1 cellular context compared by ENCODE assay signal in the genomic region with DNA sequence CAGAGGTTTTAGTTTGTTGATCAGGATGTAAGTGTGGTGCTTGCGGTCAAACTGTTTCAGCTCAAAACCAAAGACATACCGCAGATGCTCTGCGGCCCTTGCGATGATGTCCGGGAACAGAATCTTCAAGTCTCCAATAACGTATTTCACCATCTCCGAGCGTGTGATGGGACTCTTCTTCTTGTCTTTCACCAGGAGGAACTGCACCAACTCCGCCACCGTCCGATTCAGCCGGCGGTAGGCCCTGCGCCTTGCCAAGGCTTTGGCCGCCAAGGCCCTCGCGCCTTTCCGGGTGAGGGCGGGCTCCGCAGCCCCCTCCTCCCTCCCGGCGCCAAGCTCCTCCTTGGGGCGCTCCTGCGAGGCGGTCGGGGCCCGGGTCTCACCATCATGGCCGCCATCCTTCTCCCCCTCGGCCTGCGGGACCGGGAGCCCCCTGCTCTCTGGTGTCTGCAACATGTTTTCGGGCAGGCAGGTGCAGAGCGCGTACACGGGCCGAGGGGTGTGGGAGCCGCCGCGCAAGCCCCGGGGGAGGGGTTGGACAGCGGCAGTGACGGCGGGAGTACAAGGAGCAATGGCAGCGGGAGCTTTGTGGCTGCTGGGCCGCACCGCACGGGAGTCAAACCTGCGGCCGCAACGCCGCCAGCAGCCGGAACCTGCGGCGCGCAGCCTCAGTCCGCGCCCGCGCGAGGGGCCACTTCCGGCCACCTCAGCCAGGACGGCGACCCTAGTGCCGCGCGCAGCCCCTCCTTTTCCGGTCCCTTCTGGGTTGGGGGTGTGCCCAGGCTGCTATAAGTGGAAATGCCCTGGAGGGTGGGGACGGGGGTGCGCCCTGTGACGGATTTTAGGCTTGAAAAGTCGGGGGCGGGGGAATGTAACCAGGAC.
TF ChIP-seq lines count a peak whose summit lies in the region.

A gene with protein sequence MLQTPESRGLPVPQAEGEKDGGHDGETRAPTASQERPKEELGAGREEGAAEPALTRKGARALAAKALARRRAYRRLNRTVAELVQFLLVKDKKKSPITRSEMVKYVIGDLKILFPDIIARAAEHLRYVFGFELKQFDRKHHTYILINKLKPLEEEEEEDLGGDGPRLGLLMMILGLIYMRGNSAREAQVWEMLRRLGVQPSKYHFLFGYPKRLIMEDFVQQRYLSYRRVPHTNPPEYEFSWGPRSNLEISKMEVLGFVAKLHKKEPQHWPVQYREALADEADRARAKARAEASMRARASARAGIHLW (minus strand): TSS at position 699 of the 882 bp plus-strand sequence. CDS start 243 bp downstream, at position 456.

TF ChIP-seq in HepG2, 621 proteins besides CTCF, POLR2A, EP300 and RAD21 (continued from another document and continues in another):
- TF ChIP-seq, protein P1, sequence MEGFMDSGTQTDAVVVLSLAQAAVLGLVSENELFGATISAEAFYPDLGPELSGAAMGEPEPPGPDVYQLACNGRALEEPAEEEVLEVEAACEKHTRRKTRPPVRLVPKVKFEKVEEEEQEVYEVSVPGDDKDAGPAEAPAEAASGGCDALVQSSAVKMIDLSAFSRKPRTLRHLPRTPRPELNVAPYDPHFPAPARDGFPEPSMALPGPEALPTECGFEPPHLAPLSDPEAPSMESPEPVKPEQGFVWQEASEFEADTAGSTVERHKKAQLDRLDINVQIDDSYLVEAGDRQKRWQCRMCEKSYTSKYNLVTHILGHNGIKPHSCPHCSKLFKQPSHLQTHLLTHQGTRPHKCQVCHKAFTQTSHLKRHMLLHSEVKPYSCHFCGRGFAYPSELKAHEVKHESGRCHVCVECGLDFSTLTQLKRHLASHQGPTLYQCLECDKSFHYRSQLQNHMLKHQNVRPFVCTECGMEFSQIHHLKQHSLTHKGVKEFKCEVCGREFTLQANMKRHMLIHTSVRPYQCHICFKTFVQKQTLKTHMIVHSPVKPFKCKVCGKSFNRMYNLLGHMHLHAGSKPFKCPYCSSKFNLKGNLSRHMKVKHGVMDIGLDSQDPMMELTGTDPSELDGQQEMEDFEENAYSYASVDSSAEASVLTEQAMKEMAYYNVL (CRISPR knock-in tag; IDR thresholded peaks at IDR 0.05; ENCODE audit: borderline replicate concordance), result no peak
- TF ChIP-seq ZNF484 (CRISPR knock-in tag; IDR thresholded peaks at IDR 0.05; ENCODE audit: borderline replicate concordance, low read depth) (no peak), SP140L (CRISPR knock-in tag; IDR thresholded peaks at IDR 0.05; ENCODE audit: borderline replicate concordance) (0 out of 2 replicates have a peak, but pooled peaks have one; percentile 2), PHB2 (IDR thresholded peaks at IDR 0.05; ENCODE audit: partially characterized antibody) (no peak), ZNF674 (CRISPR knock-in tag; IDR thresholded peaks at IDR 0.05; ENCODE audit: low read depth) (no peak), ZNF569 (CRISPR knock-in tag; IDR thresholded peaks at IDR 0.05; ENCODE audit: borderline replicate concordance) (no peak), ZFX (CRISPR knock-in tag; IDR thresholded peaks at IDR 0.05; ENCODE audit: low read depth) (peak; percentile 99), ZBTB7A (CRISPR knock-in tag; IDR thresholded peaks at IDR 0.05) (peak; percentile 91), MXI1 (IDR thresholded peaks at IDR 0.05; ENCODE audit: borderline replicate concordance, low read depth, low read length) (no peak; the same call in 2 of the 3 replicates), SIN3B (IDR thresholded peaks at IDR 0.05; ENCODE audit: low read length) (no peak), ELF1 (CRISPR knock-in tag; IDR thresholded peaks at IDR 0.05) (peak; percentile 51), NFIB (CRISPR knock-in tag; IDR thresholded peaks at IDR 0.05; ENCODE audit: borderline replicate concordance) (no peak), SNAI1 (CRISPR knock-in tag; IDR thresholded peaks at IDR 0.05; ENCODE audit: borderline replicate concordance) (no peak; the same call in 1 of the 2 replicates), ZNF615 (CRISPR knock-in tag; IDR thresholded peaks at IDR 0.05; ENCODE audit: borderline replicate concordance) (peak; percentile 87; the same call in 1 of the 2 replicates), ZNF3 (CRISPR knock-in tag; IDR thresholded peaks at IDR 0.05) (no peak), ZNF567 (CRISPR knock-in tag; IDR thresholded peaks at IDR 0.05; ENCODE audit: borderline replicate concordance) (peak; percentile 90; the same call in 1 of the 2 replicates), ZNF556 (CRISPR knock-in tag; IDR thresholded peaks at IDR 0.05; ENCODE audit: borderline replicate concordance) (no peak), PAF1 (CRISPR knock-in tag; IDR thresholded peaks at IDR 0.05) (no peak), ZNF232 (CRISPR knock-in tag; IDR thresholded peaks at IDR 0.05; ENCODE audit: borderline replicate concordance) (no peak; the same call in 1 of the 2 replicates), RAD51 (IDR thresholded peaks at IDR 0.05; ENCODE audit: borderline replicate concordance) (no peak), MAFF (IDR thresholded peaks at IDR 0.05; ENCODE audit: low read depth, low read length) (no peak), SMAD3 (CRISPR knock-in tag; IDR thresholded peaks at IDR 0.05) (0 out of 2 replicates have a peak, but pooled peaks have one; percentile 35), SATB2 (CRISPR knock-in tag; IDR thresholded peaks at IDR 0.05) (no peak), ZNF30 (CRISPR knock-in tag; IDR thresholded peaks at IDR 0.05) (no peak), TAF15 (IDR thresholded peaks at IDR 0.05; ENCODE audit: low read depth, low read length, poor library complexity, severe bottlenecking) (no peak), ZNF589 (CRISPR knock-in tag; conservative IDR thresholded peaks at IDR 0.05) (peak; percentile 78; the same call in 1 of the 2 replicates), ZNF564 (CRISPR knock-in tag; IDR thresholded peaks at IDR 0.05) (peak; percentile 77)
- TF ChIP-seq, protein P2, sequence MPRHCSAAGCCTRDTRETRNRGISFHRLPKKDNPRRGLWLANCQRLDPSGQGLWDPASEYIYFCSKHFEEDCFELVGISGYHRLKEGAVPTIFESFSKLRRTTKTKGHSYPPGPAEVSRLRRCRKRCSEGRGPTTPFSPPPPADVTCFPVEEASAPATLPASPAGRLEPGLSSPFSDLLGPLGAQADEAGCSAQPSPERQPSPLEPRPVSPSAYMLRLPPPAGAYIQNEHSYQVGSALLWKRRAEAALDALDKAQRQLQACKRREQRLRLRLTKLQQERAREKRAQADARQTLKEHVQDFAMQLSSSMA (CRISPR knock-in tag; IDR thresholded peaks at IDR 0.05), result peak; percentile 30
- TF ChIP-seq, protein P3, sequence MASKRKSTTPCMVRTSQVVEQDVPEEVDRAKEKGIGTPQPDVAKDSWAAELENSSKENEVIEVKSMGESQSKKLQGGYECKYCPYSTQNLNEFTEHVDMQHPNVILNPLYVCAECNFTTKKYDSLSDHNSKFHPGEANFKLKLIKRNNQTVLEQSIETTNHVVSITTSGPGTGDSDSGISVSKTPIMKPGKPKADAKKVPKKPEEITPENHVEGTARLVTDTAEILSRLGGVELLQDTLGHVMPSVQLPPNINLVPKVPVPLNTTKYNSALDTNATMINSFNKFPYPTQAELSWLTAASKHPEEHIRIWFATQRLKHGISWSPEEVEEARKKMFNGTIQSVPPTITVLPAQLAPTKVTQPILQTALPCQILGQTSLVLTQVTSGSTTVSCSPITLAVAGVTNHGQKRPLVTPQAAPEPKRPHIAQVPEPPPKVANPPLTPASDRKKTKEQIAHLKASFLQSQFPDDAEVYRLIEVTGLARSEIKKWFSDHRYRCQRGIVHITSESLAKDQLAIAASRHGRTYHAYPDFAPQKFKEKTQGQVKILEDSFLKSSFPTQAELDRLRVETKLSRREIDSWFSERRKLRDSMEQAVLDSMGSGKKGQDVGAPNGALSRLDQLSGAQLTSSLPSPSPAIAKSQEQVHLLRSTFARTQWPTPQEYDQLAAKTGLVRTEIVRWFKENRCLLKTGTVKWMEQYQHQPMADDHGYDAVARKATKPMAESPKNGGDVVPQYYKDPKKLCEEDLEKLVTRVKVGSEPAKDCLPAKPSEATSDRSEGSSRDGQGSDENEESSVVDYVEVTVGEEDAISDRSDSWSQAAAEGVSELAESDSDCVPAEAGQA (IDR thresholded peaks at IDR 0.05; ENCODE audit: low read depth), result no peak
- TF ChIP-seq, protein P3 (CRISPR knock-in tag; IDR thresholded peaks at IDR 0.05; ENCODE audit: borderline replicate concordance), result no peak; the same call in 1 of the 2 replicates
- TF ChIP-seq, protein P4, sequence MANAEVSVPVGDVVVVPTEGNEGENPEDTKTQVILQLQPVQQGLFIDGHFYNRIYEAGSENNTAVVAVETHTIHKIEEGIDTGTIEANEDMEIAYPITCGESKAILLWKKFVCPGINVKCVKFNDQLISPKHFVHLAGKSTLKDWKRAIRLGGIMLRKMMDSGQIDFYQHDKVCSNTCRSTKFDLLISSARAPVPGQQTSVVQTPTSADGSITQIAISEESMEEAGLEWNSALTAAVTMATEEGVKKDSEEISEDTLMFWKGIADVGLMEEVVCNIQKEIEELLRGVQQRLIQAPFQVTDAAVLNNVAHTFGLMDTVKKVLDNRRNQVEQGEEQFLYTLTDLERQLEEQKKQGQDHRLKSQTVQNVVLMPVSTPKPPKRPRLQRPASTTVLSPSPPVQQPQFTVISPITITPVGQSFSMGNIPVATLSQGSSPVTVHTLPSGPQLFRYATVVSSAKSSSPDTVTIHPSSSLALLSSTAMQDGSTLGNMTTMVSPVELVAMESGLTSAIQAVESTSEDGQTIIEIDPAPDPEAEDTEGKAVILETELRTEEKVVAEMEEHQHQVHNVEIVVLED (CRISPR knock-in tag; IDR thresholded peaks at IDR 0.05; ENCODE audit: borderline replicate concordance), result peak; percentile 81; the same call in 1 of the 2 replicates
- TF ChIP-seq, protein P5, sequence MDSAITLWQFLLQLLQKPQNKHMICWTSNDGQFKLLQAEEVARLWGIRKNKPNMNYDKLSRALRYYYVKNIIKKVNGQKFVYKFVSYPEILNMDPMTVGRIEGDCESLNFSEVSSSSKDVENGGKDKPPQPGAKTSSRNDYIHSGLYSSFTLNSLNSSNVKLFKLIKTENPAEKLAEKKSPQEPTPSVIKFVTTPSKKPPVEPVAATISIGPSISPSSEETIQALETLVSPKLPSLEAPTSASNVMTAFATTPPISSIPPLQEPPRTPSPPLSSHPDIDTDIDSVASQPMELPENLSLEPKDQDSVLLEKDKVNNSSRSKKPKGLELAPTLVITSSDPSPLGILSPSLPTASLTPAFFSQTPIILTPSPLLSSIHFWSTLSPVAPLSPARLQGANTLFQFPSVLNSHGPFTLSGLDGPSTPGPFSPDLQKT (CRISPR knock-in tag; IDR thresholded peaks at IDR 0.05; ENCODE audit: borderline replicate concordance), result no peak
- TF ChIP-seq, protein P6, sequence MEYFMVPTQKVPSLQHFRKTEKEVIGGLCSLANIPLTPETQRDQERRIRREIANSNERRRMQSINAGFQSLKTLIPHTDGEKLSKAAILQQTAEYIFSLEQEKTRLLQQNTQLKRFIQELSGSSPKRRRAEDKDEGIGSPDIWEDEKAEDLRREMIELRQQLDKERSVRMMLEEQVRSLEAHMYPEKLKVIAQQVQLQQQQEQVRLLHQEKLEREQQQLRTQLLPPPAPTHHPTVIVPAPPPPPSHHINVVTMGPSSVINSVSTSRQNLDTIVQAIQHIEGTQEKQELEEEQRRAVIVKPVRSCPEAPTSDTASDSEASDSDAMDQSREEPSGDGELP (IDR thresholded peaks at IDR 0.05; ENCODE audit: borderline replicate concordance, low read depth), result peak; percentile 21; the same call in 1 of the 2 replicates
- TF ChIP-seq, protein P7, sequence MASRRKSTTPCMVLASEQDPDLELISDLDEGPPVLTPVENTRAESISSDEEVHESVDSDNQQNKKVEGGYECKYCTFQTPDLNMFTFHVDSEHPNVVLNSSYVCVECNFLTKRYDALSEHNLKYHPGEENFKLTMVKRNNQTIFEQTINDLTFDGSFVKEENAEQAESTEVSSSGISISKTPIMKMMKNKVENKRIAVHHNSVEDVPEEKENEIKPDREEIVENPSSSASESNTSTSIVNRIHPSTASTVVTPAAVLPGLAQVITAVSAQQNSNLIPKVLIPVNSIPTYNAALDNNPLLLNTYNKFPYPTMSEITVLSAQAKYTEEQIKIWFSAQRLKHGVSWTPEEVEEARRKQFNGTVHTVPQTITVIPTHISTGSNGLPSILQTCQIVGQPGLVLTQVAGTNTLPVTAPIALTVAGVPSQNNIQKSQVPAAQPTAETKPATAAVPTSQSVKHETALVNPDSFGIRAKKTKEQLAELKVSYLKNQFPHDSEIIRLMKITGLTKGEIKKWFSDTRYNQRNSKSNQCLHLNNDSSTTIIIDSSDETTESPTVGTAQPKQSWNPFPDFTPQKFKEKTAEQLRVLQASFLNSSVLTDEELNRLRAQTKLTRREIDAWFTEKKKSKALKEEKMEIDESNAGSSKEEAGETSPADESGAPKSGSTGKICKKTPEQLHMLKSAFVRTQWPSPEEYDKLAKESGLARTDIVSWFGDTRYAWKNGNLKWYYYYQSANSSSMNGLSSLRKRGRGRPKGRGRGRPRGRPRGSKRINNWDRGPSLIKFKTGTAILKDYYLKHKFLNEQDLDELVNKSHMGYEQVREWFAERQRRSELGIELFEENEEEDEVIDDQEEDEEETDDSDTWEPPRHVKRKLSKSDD (CRISPR knock-in tag; IDR thresholded peaks at IDR 0.05; ENCODE audit: low read depth), result peak; percentile 58; the same call in 1 of the 2 replicates
- TF ChIP-seq, protein P8, sequence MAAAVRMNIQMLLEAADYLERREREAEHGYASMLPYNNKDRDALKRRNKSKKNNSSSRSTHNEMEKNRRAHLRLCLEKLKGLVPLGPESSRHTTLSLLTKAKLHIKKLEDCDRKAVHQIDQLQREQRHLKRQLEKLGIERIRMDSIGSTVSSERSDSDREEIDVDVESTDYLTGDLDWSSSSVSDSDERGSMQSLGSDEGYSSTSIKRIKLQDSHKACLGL (CRISPR knock-in tag; IDR thresholded peaks at IDR 0.05), result peak; percentile 67; the same call in 1 of the 2 replicates
- TF ChIP-seq, protein P9, sequence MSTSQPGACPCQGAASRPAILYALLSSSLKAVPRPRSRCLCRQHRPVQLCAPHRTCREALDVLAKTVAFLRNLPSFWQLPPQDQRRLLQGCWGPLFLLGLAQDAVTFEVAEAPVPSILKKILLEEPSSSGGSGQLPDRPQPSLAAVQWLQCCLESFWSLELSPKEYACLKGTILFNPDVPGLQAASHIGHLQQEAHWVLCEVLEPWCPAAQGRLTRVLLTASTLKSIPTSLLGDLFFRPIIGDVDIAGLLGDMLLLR (CRISPR knock-in tag; IDR thresholded peaks at IDR 0.05), result no peak
- TF ChIP-seq, protein P10, sequence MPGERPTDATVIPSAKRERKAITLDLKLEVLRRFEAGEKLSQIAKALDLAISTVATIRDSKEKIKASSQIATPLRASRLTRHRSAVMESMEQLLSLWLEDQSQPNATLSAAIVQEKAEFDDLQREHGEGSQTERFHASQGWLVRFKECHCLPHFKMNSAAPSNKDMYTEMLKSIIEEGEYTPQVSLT (CRISPR knock-in tag; IDR thresholded peaks at IDR 0.05; ENCODE audit: borderline replicate concordance, low read depth), result no peak; the same call in 1 of the 2 replicates
